ENCODE assay signal across 1 cellular context in genomic region chr16:85334718-85335583, GRCh38.
TF ChIP-seq lines count a peak whose summit lies in the region.

No MANE protein-coding gene starts in this region.

TF ChIP-seq in K562, 482 proteins besides CTCF, POLR2A, EP300 and RAD21 (continued from another document and continues in another):
- TF ChIP-seq ZNF318 (IDR thresholded peaks at IDR 0.05; ENCODE audit: borderline replicate concordance in 1 of 2, low read depth in 1 of 2) = peak in 1 of 2 experiments; percentile 77; a peak in 1 of 4 replicates
- TF ChIP-seq ZBTB2 (IDR thresholded peaks at IDR 0.05) = peak; percentile 62; the same call in 1 of the 2 replicates
- TF ChIP-seq CBX8 (IDR thresholded peaks at IDR 0.05; ENCODE audit: borderline replicate concordance, extremely low read depth, low read depth, low read length, poor library complexity, severe bottlenecking) = no peak
- TF ChIP-seq JUN (IDR thresholded peaks at IDR 0.05; ENCODE audit: borderline replicate concordance, low read depth, low read length) = peak; percentile 7; the same call in 1 of the 2 replicates
- no peak for TF ChIP-seq JUN (CRISPR knock-in tag; IDR thresholded peaks at IDR 0.05; ENCODE audit: borderline replicate concordance)
- TF ChIP-seq ZFX (CRISPR knock-in tag; IDR thresholded peaks at IDR 0.05) = peak; percentile 72
- no peak for TF ChIP-seq POLR2B (IDR thresholded peaks at IDR 0.05; ENCODE audit: low read depth, partially characterized antibody)
- no peak for TF ChIP-seq NELFE (IDR thresholded peaks at IDR 0.05; ENCODE audit: insufficient read depth, insufficient read length)
- no peak for TF ChIP-seq ZZZ3 (IDR thresholded peaks at IDR 0.05)
- no peak for TF ChIP-seq IFI16 (CRISPR knock-in tag; IDR thresholded peaks at IDR 0.05)
- TF ChIP-seq LCOR (CRISPR knock-in tag; IDR thresholded peaks at IDR 0.05) = no peak
- TF ChIP-seq ZFP1 (CRISPR knock-in tag; IDR thresholded peaks at IDR 0.05) = no peak
- no peak for TF ChIP-seq HSF4 (CRISPR knock-in tag; IDR thresholded peaks at IDR 0.05; ENCODE audit: borderline replicate concordance)
- no peak for TF ChIP-seq TCF7 (IDR thresholded peaks at IDR 0.05; ENCODE audit: borderline replicate concordance)
- TF ChIP-seq, protein P1, sequence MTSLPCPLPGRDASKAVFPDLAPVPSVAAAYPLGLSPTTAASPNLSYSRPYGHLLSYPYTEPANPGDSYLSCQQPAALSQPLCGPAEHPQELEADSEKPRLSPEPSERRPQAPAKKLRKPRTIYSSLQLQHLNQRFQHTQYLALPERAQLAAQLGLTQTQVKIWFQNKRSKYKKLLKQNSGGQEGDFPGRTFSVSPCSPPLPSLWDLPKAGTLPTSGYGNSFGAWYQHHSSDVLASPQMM (CRISPR knock-in tag; IDR thresholded peaks at IDR 0.05) = no peak
- TF ChIP-seq ZNF146 (CRISPR knock-in tag; IDR thresholded peaks at IDR 0.05; ENCODE audit: unreplicated experiment) = no peak
- peak; percentile 94 for TF ChIP-seq ELF1 (tag; IDR thresholded peaks at IDR 0.05)
- TF ChIP-seq YBX1 (IDR thresholded peaks at IDR 0.05) = no peak
- TF ChIP-seq CHD1 (IDR thresholded peaks at IDR 0.05; ENCODE audit: low read length) = no peak
- no peak for TF ChIP-seq RUNX1 (IDR thresholded peaks at IDR 0.05; ENCODE audit: low read depth)
- TF ChIP-seq ZBTB49 (CRISPR knock-in tag; IDR thresholded peaks at IDR 0.05; ENCODE audit: borderline replicate concordance) = no peak
- TF ChIP-seq SNRNP70 (optimal IDR thresholded peaks at IDR 0.05; ENCODE audit: low read depth, low read length) = no peak
- TF ChIP-seq POLR2H (tag; IDR thresholded peaks at IDR 0.05; ENCODE audit: low read depth) = no peak
- TF ChIP-seq MECOM (CRISPR knock-in tag; IDR thresholded peaks at IDR 0.05) = peak; percentile 31; the same call in 1 of the 2 replicates
- TF ChIP-seq ZNF143 (CRISPR knock-in tag; IDR thresholded peaks at IDR 0.05) = no peak
- no peak for TF ChIP-seq TSHZ1 (CRISPR knock-in tag; IDR thresholded peaks at IDR 0.05)
- 0 out of 2 replicates have a peak, but pooled peaks have one; percentile 63 for TF ChIP-seq ERF (CRISPR knock-in tag; IDR thresholded peaks at IDR 0.05)
- TF ChIP-seq, protein P2, sequence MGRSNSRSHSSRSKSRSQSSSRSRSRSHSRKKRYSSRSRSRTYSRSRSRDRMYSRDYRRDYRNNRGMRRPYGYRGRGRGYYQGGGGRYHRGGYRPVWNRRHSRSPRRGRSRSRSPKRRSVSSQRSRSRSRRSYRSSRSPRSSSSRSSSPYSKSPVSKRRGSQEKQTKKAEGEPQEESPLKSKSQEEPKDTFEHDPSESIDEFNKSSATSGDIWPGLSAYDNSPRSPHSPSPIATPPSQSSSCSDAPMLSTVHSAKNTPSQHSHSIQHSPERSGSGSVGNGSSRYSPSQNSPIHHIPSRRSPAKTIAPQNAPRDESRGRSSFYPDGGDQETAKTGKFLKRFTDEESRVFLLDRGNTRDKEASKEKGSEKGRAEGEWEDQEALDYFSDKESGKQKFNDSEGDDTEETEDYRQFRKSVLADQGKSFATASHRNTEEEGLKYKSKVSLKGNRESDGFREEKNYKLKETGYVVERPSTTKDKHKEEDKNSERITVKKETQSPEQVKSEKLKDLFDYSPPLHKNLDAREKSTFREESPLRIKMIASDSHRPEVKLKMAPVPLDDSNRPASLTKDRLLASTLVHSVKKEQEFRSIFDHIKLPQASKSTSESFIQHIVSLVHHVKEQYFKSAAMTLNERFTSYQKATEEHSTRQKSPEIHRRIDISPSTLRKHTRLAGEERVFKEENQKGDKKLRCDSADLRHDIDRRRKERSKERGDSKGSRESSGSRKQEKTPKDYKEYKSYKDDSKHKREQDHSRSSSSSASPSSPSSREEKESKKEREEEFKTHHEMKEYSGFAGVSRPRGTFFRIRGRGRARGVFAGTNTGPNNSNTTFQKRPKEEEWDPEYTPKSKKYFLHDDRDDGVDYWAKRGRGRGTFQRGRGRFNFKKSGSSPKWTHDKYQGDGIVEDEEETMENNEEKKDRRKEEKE (IDR thresholded peaks at IDR 0.05; ENCODE audit: borderline replicate concordance in 1 of 2, control insufficient read depth in 1 of 2, low read depth in 2 of 2, low read length in 1 of 2) = no peak
- no peak for TF ChIP-seq PTBP1 (IDR thresholded peaks at IDR 0.05; ENCODE audit: low read depth, low read length)
- TF ChIP-seq MIER1 (IDR thresholded peaks at IDR 0.05; ENCODE audit: low read depth) = no peak
- TF ChIP-seq ZNF79 (CRISPR knock-in tag; IDR thresholded peaks at IDR 0.05; ENCODE audit: low read depth) = 0 out of 2 replicates have a peak, but pooled peaks have one; percentile 36
- no peak for TF ChIP-seq ZNF165 (CRISPR knock-in tag; IDR thresholded peaks at IDR 0.05; ENCODE audit: borderline replicate concordance)
- no peak for TF ChIP-seq ZNF217 (CRISPR knock-in tag; IDR thresholded peaks at IDR 0.05)
- peak; percentile 88 for TF ChIP-seq ZNF592 (IDR thresholded peaks at IDR 0.05)
- no peak for TF ChIP-seq NR2C1 (IDR thresholded peaks at IDR 0.05)
- peak; percentile 65 for TF ChIP-seq NR2C1 (tag; IDR thresholded peaks at IDR 0.05)
- TF ChIP-seq XRCC5 (IDR thresholded peaks at IDR 0.05; ENCODE audit: low read depth, low read length) = 0 out of 2 replicates have a peak, but pooled peaks have one; percentile 40
